Comparison of ENCODE assay signal across 17 cellular contexts in the genomic region with DNA sequence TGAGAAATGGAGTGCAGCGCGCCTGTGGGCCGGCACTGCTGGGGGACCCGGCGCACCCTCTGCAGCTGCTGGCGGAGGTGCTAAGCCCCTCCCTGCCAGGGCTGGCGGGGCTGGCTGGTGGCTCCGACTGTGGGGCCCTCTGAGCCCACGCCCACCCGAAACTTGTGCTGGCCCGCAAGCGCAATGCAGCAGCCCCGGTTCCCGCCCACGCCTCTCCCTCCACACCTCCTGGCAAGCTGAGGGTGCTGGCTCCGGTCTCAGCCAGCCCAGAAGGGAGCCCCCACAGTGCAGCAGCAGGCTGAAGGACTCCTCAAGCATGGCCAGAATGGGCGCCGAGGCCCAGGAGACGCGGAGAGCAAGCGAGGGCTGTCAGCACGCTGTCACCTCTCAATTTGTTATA.
DNase-seq lines count a peak whose midpoint lies in the region; ATAC-seq and TF ChIP-seq lines count a peak whose summit lies in the region.
"Had no signal": no experiment of that assay in that cellular context is flagged by ENCODE, and none has a peak within 500 bp of the region (broad histone marks: within the 10 kb centered on the region; RNA-seq: fewer than 3 reads in every experiment).

No MANE protein-coding gene starts in this region.

- H3K36me3 Mint-ChIP-seq in H9 (ENCODE audit: insufficient read depth in 1 of 3, low read depth in 3 of 3) (no peaks in the 10 kb centered on the region), progenitor cell of endocrine pancreas (ENCODE audit: insufficient read depth) (no peaks in the 10 kb centered on the region)
- H3K36me3 Mint-ChIP-seq: CD14-positive monocyte; CD4-positive, alpha-beta memory T cell had no signal

- H2BK5ac ChIP-seq in H9 (ENCODE audit: insufficient read length, low read length): no peak overlapping the region

- H3K9ac ChIP-seq in H9 (ENCODE audit: extremely low read depth, insufficient read length, low read length): no peak overlapping the region
- H3K9ac ChIP-seq: BLaER1 had no signal

- no peak overlapping the region for H4K5ac ChIP-seq in H9 (ENCODE audit: insufficient read length, low read depth, low read length)

- H3K79me1 ChIP-seq in H9 (ENCODE audit: insufficient read depth, low read depth, low read length, poor library complexity, severe bottlenecking): no peaks in the 10 kb centered on the region

- peaks cover 4% of the 10 kb centered on the region; the same call in 1 of the 2 replicates for H3K4me1 ChIP-seq in H9 (ENCODE audit: insufficient read depth, low read length)
- no peaks in the 10 kb centered on the region for H3K4me1 ChIP-seq in osteoblast (ENCODE audit: insufficient read depth, low read length)
- H3K4me1 ChIP-seq: A549, BLaER1 had no signal

- H3T11ph ChIP-seq in H9 (ENCODE audit: low read length): no peak overlapping the region

- WGBS in H9 (ENCODE audit: extremely low coverage, insufficient read length, low lambda C conversion rate): no CpG with 5 or more reads among the region's 22 CpGs

- H3K27me3 Mint-ChIP-seq in H9 (ENCODE audit: low read depth) (no peaks in the 10 kb centered on the region; the same call in 1 of the 2 replicates), progenitor cell of endocrine pancreas (no peaks in the 10 kb centered on the region)
- H3K27me3 Mint-ChIP-seq: CD4-positive, alpha-beta memory T cell had no signal

- H2BK120ac ChIP-seq in H9 (ENCODE audit: low read depth, low read length, poor library complexity, severe bottlenecking): no peak overlapping the region

- H3K9me3 Mint-ChIP-seq in H9 (peaks cover 0 to 2% of the 10 kb centered on the region in 2 experiments; a peak in 2 of 5 replicates), progenitor cell of endocrine pancreas (ENCODE audit: low read depth) (no peaks in the 10 kb centered on the region)

- H2AK5ac ChIP-seq in H9 (ENCODE audit: insufficient read length, low read length): no peak overlapping the region

- H3K23ac ChIP-seq in H9 (ENCODE audit: insufficient read length, low read depth, low read length): no peak overlapping the region

- no peak overlapping the region for H2AFZ ChIP-seq in H9 (ENCODE audit: low read length)
- no peak overlapping the region for H2AFZ ChIP-seq in osteoblast (ENCODE audit: low read length)

- H4K8ac ChIP-seq in H9 (replicated peaks; ENCODE audit: insufficient read length, low read depth, low read length): no peak overlapping the region

- ATAC-seq in GM21381 (IDR thresholded peaks at IDR 0.05; ENCODE audit: unreplicated experiment): no peak
- no peak for ATAC-seq in activated CD4-positive, CD25-positive, alpha-beta regulatory T cell treated with anti-CD3 and anti-CD28 coated beads, Interleukin-2, amount 50 U/mL, for 24 hours
- ATAC-seq: A549 had no signal

- no peak overlapping the region for H3K4me3 Mint-ChIP-seq in H9
- H3K4me3 Mint-ChIP-seq in progenitor cell of endocrine pancreas (ENCODE audit: low read depth): no peak overlapping the region
- H3K4me3 Mint-ChIP-seq: CD14-positive monocyte; CD4-positive, alpha-beta memory T cell had no signal

- H3K23me2 ChIP-seq in H9 (ENCODE audit: insufficient read length, low read depth, low read length, poor library complexity, severe bottlenecking): no peaks in the 10 kb centered on the region

- H3K79me2 ChIP-seq in H9 (ENCODE audit: insufficient read depth, low read length) (no peaks in the 10 kb centered on the region), osteoblast (ENCODE audit: insufficient read depth, low read length) (no peaks in the 10 kb centered on the region)

- H3K27ac Mint-ChIP-seq in H9 (no peak overlapping the region), progenitor cell of endocrine pancreas (no peak overlapping the region)
- H3K27ac Mint-ChIP-seq: CD14-positive monocyte; CD4-positive, alpha-beta memory T cell had no signal

- DNase-seq in G401 (ENCODE audit: low spot score) (peak; percentile 17), H9 (peak; percentile 27), NCI-H2171 treated with DMSO at 0.1 percent for 48 hours (lab: John Stamatoyannopoulos, UW) (peak; percentile 61), osteoblast (ENCODE audit: insufficient read length, low spot score, missing footprints) (peak; percentile 60), progenitor cell of endocrine pancreas (ENCODE audit: low spot score, unreplicated experiment) (no peak), SKM-1 treated with dmso at 0.1 percent for 144 hours (lab: John Stamatoyannopoulos, UW; ENCODE audit: unreplicated experiment) (no peak)
- DNase-seq: Calu3; CD4-positive, alpha-beta memory T cell; GF-D8; GOT3; HCEC 1CT; KG1 had no signal

- in situ Hi-C loops in G401 (cut with HindIII; ENCODE audit: low sequenced_read_pairs): no loop called here

- H3K27me3 ChIP-seq in H9 (ENCODE audit: insufficient read depth, low read length) (no peaks in the 10 kb centered on the region), osteoblast (ENCODE audit: insufficient read depth, low read length) (no peaks in the 10 kb centered on the region)
- H3K27me3 ChIP-seq: BLaER1 had no signal

- H3K56ac ChIP-seq in H9 (ENCODE audit: insufficient read length, low read depth, low read length): no peak overlapping the region

- no peaks in the 10 kb centered on the region for H4K20me1 ChIP-seq in H9 (ENCODE audit: control insufficient read depth, insufficient read depth, insufficient read length)
- no peaks in the 10 kb centered on the region for H4K20me1 ChIP-seq in osteoblast (ENCODE audit: insufficient read depth, low read length)
- H4K20me1 ChIP-seq: BLaER1 had no signal

- H3K4me1 Mint-ChIP-seq in H9: peaks cover 9 to 11% of the 10 kb centered on the region in 2 experiments
- no peaks in the 10 kb centered on the region for H3K4me1 Mint-ChIP-seq in progenitor cell of endocrine pancreas (ENCODE audit: low read depth)
- H3K4me1 Mint-ChIP-seq: CD14-positive monocyte; CD4-positive, alpha-beta memory T cell had no signal

- no peak overlapping the region for H2BK20ac ChIP-seq in H9 (ENCODE audit: low read depth, low read length, poor library complexity, severe bottlenecking)

- H3K14ac ChIP-seq in H9 (ENCODE audit: insufficient read depth, low read length): no peak overlapping the region

- TF ChIP-seq CTCF in H9 (conservative IDR thresholded peaks at IDR 0.05) (no peak), osteoblast (IDR thresholded peaks at IDR 0.05; ENCODE audit: extremely low read depth, low read depth, low read length) (no peak), progenitor cell of endocrine pancreas (IDR thresholded peaks at IDR 0.05; ENCODE audit: unreplicated experiment) (no peak)

- no peak overlapping the region for H3K4me2 ChIP-seq in H9 (ENCODE audit: insufficient read depth, insufficient read length, low read length)
- no peak overlapping the region for H3K4me2 ChIP-seq in osteoblast (ENCODE audit: insufficient read depth, low read length)
- H3K4me2 ChIP-seq: A549, BLaER1 had no signal

- no peak overlapping the region for H3K4me3 ChIP-seq in osteoblast (ENCODE audit: insufficient read depth, low read length)
- H3K4me3 ChIP-seq: A549, BLaER1 had no signal

- H3K36me3 ChIP-seq in osteoblast (ENCODE audit: insufficient read depth, low read length): no peaks in the 10 kb centered on the region
- H3K36me3 ChIP-seq: BLaER1 had no signal

- H3K18ac ChIP-seq in H9 (ENCODE audit: insufficient read length, low read depth, low read length): no peak overlapping the region

- H4K91ac ChIP-seq in H9 (ENCODE audit: insufficient read length, low read depth, low read length): no peak overlapping the region

- no peak overlapping the region for H2BK12ac ChIP-seq in H9 (ENCODE audit: insufficient read length, low read depth, low read length)

- H3K9me3 ChIP-seq in H9 (ENCODE audit: control insufficient read depth, low read depth, low read length) (no peaks in the 10 kb centered on the region), osteoblast (ENCODE audit: low read depth, low read length) (no peaks in the 10 kb centered on the region)
- H3K9me3 ChIP-seq: A549 had no signal

- H3K27ac ChIP-seq in H9 (ENCODE audit: insufficient read length, low read depth, low read length): no peak overlapping the region
- H3K27ac ChIP-seq in osteoblast (ENCODE audit: low read depth, low read length): no peak overlapping the region
- H3K27ac ChIP-seq: A549, BLaER1 had no signal

- no peak overlapping the region for H3K4ac ChIP-seq in H9 (ENCODE audit: low read depth, low read length)

- H2BK15ac ChIP-seq in H9 (ENCODE audit: low read depth, low read length): no peak overlapping the region

Comparison
In these comparisons a context has a peak if more than half of its experiments do, and no peak if none do; other contexts are left out.
1. DNase-seq: peak in G401 (single experiment), H9 (single experiment), NCI-H2171 treated with DMSO at 0.1 percent for 48 hours (single experiment) and osteoblast (single experiment); none in progenitor cell of endocrine pancreas (single experiment) and SKM-1 treated with dmso at 0.1 percent for 144 hours (single experiment).